Comparison of ENCODE assay signal across 10 cellular contexts in genomic region chr2:237281900-237282306, GRCh38.
DNase-seq lines count a peak whose midpoint lies in the region; ATAC-seq, FAIRE-seq and TF ChIP-seq lines count a peak whose summit lies in the region.
"Had no signal": no experiment of that assay in that cellular context is flagged by ENCODE, and none has a peak within 500 bp of the region (broad histone marks: within the 10 kb centered on the region; RNA-seq: fewer than 3 reads in every experiment).

No MANE protein-coding gene starts in this region.

- H3K36me3 ChIP-seq in HCT116 (ENCODE audit: control insufficient read depth in 1 of 2, insufficient read depth in 2 of 2, low read length in 2 of 2) (no peaks in the 10 kb centered on the region), HepG2 (replicated peaks in 1 of 2; ENCODE audit: control insufficient read depth in 1 of 2, insufficient read depth in 2 of 2, low read length in 2 of 2) (no peaks in the 10 kb centered on the region)

- H3K27me3 ChIP-seq in HCT116 (ENCODE audit: insufficient read depth, low read length) (no peaks in the 10 kb centered on the region), HepG2 (ENCODE audit: control insufficient read depth in 1 of 2, insufficient read depth in 2 of 2, low read length in 2 of 2) (peaks cover 4 to 17% of the 10 kb centered on the region in 2 experiments; a peak in 3 of 5 replicates)

- H3K4me2 ChIP-seq in HCT116 (ENCODE audit: low read length) (no peak overlapping the region), HepG2 (ENCODE audit: low read depth, low read length) (no peak overlapping the region)

- RAD21 ChIA-PET in HCT116 (lab: Charles Lee; ENCODE audit: low non-redundant PET in 1 of 2, low total read pairs in 2 of 2, uncharacterized antibody in 2 of 2, unreplicated experiment in 2 of 2): no interaction called here

- DNase-seq in HCT116 (ENCODE audit: low read depth, low spot score) (no peak), RPMI7951 (ENCODE audit: low read depth) (peak; percentile 99), fibroblast of mammary gland (ENCODE audit: low read depth) (peak; percentile 98), stromal cell of bone marrow (ENCODE audit: low read depth) (peak; percentile 92), NCI-H1048 (lab: John Stamatoyannopoulos, UW) (no peak), natural killer cell (no peak), HepG2 (ENCODE audit: low spot score) (no peak)
- DNase-seq: KG1 had no signal

- H3K27ac Mint-ChIP-seq in natural killer cell: no peak overlapping the region

- H3K4me1 ChIP-seq in HCT116 (ENCODE audit: control insufficient read depth in 1 of 2, insufficient read depth in 2 of 2, low read length in 2 of 2): peaks cover 0 to 11% of the 10 kb centered on the region in 2 experiments; a peak in 2 of 4 replicates
- no peaks in the 10 kb centered on the region for H3K4me1 ChIP-seq in HepG2 (ENCODE audit: insufficient read depth, low read length)

- BruUV-seq in HCT116 (replicated peaks; lab: Mats Ljungman, UMichigan): no TSS peak
- no TSS peak for BruUV-seq in HepG2 (replicated peaks; lab: Mats Ljungman, UMichigan)

- H3K9me3 Mint-ChIP-seq in natural killer cell: no peaks in the 10 kb centered on the region
- H3K9me3 Mint-ChIP-seq: activated naive CD4-positive, alpha-beta T cell treated with anti-CD3 and anti-CD28 coated beads, Interleukin-2, amount 50 U/mL, for 24 hours had no signal

- H3K4me3 ChIP-seq in HCT116 (replicated peaks in 1 of 2; ENCODE audit: low read depth in 1 of 2, low read length in 2 of 2) (no peak overlapping the region), fibroblast of mammary gland (ENCODE audit: control insufficient read depth, low read depth, low read length) (no peak overlapping the region), HepG2 (replicated peaks in 1 of 3; ENCODE audit: insufficient read depth in 1 of 3, low read depth in 2 of 3, low read length in 3 of 3) (no peak overlapping the region)

- TF ChIP-seq POLR2A in HCT116 (IDR thresholded peaks at IDR 0.05; ENCODE audit: borderline replicate concordance, extremely low read depth, insufficient read depth, insufficient read length): no peak
- no peak for TF ChIP-seq POLR2A in HepG2 (IDR thresholded peaks at IDR 0.05; ENCODE audit: insufficient read depth in 1 of 2, low read depth in 2 of 2, low read length in 2 of 2)

- H3K36me3 Mint-ChIP-seq in natural killer cell: no peaks in the 10 kb centered on the region
- H3K36me3 Mint-ChIP-seq: activated naive CD4-positive, alpha-beta T cell treated with anti-CD3 and anti-CD28 coated beads, Interleukin-2, amount 50 U/mL, for 24 hours had no signal

- TF ChIP-seq RAD21 in HCT116 (IDR thresholded peaks at IDR 0.05; ENCODE audit: low read depth) (no peak), HepG2 (CRISPR knock-in tag; IDR thresholded peaks at IDR 0.05) (no peak)

- H3K4me1 Mint-ChIP-seq in natural killer cell: no peaks in the 10 kb centered on the region
- H3K4me1 Mint-ChIP-seq: activated naive CD4-positive, alpha-beta T cell treated with anti-CD3 and anti-CD28 coated beads, Interleukin-2, amount 50 U/mL, for 24 hours had no signal

- WGBS in HepG2 (ENCODE audit: low lambda C conversion rate): 25% methylated on average over 2 of the region's 2 CpGs

- intact Hi-C loops in HCT116 (cut with micrococcal nuclease) (no loop called here), natural killer cell (cut with micrococcal nuclease) (no loop called here), HepG2 (cut with micrococcal nuclease; ENCODE audit: unreplicated experiment) (no loop called here)

- CTCF ChIA-PET in HCT116 (lab: Charles Lee) (no interaction called here), HepG2 (lab: Yijun Ruan, JAX; ENCODE audit: low intra/inter-chr PET ratio, low total read pairs) (no interaction called here)

- H2AFZ ChIP-seq in HCT116 (ENCODE audit: low read depth, low read length, poor library complexity, severe bottlenecking): no peak overlapping the region
- H2AFZ ChIP-seq in HepG2 (ENCODE audit: low read length): no peak overlapping the region

- POLR2A ChIA-PET in HCT116 (lab: Charles Lee) (no interaction called here), HepG2 (lab: Yijun Ruan, JAX) (no interaction called here)

- no peaks in the 10 kb centered on the region for H3K79me2 ChIP-seq in HCT116 (ENCODE audit: insufficient read depth, low read length)
- H3K79me2 ChIP-seq in HepG2 (ENCODE audit: insufficient read depth, low read length): no peaks in the 10 kb centered on the region

- in situ Hi-C loops in HepG2 (cut with HindIII; ENCODE audit: extremely low pct_ligation_motif_present, low pct_unique_long_range_greater_than_20kb): no loop called here

- H3K27me3 Mint-ChIP-seq in natural killer cell (ENCODE audit: low read depth in 2 of 2): peaks cover 3 to 6% of the 10 kb centered on the region in 2 donors

- no peak overlapping the region for H3K27ac ChIP-seq in HCT116 (ENCODE audit: low read depth, low read length)
- H3K27ac ChIP-seq in HepG2 (ENCODE audit: extremely low read length, insufficient read depth, low read length): no peak overlapping the region

- H3K9me3 ChIP-seq in HCT116 (ENCODE audit: control insufficient read depth in 1 of 2, insufficient read depth in 1 of 2, low read depth in 1 of 2, low read length in 2 of 2) (no peaks in the 10 kb centered on the region), HepG2 (ENCODE audit: low read length) (no peaks in the 10 kb centered on the region)

- H3K9me2 ChIP-seq in HCT116 (ENCODE audit: insufficient read depth): no peaks in the 10 kb centered on the region

- no peak for FAIRE-seq in HepG2 (lab: Jason Lieb, UNC)

- H3K4me3 Mint-ChIP-seq in natural killer cell: no peak overlapping the region
- H3K4me3 Mint-ChIP-seq: activated naive CD4-positive, alpha-beta T cell treated with anti-CD3 and anti-CD28 coated beads, Interleukin-2, amount 50 U/mL, for 24 hours had no signal

- TF ChIP-seq EP300 in HepG2 (IDR thresholded peaks at IDR 0.05; ENCODE audit: low read depth in 2 of 2, low read length in 2 of 2) (no peak), HepG2 (CRISPR knock-in tag; IDR thresholded peaks at IDR 0.05; ENCODE audit: borderline replicate concordance) (no peak)

- H3K9ac ChIP-seq in HCT116 (ENCODE audit: low read length) (no peak overlapping the region), HepG2 (ENCODE audit: insufficient read depth, low read depth, low read length) (no peak overlapping the region)

- TF ChIP-seq CTCF in HCT116 (IDR thresholded peaks at IDR 0.05 in 2 of 3, conservative IDR thresholded peaks at IDR 0.05 in 1 of 3; ENCODE audit: borderline replicate concordance in 1 of 3, insufficient read depth in 1 of 3, low read depth in 2 of 3, low read length in 2 of 3) (no peak), fibroblast of mammary gland (conservative IDR thresholded peaks at IDR 0.05; ENCODE audit: control insufficient read depth, insufficient read depth, low read depth, low read length) (no peak), natural killer cell (IDR thresholded peaks at IDR 0.05) (no peak), HepG2 (CRISPR knock-in tag; IDR thresholded peaks at IDR 0.05) (no peak)

- no peak for ATAC-seq in HCT116
- no peak for ATAC-seq in natural killer cell
- no peak for ATAC-seq in HG02610 (IDR thresholded peaks at IDR 0.05; ENCODE audit: unreplicated experiment)
- no peak for ATAC-seq in HepG2

- H4K20me1 ChIP-seq in HCT116 (ENCODE audit: insufficient read depth) (no peaks in the 10 kb centered on the region), HepG2 (ENCODE audit: insufficient read depth, low read length) (no peaks in the 10 kb centered on the region)

TF ChIP-seq in HCT116, 20 proteins besides CTCF, POLR2A, EP300 and RAD21:
- TF ChIP-seq CEBPB (IDR thresholded peaks at IDR 0.05; ENCODE audit: low read depth) (0 out of 2 replicates have a peak, but pooled peaks have one; percentile 20), ELF1 (IDR thresholded peaks at IDR 0.05; ENCODE audit: borderline replicate concordance, low read depth) (no peak), EZH2phosphoT487 (IDR thresholded peaks at IDR 0.05; ENCODE audit: borderline replicate concordance) (no peak)

TF ChIP-seq in HepG2, 621 proteins besides CTCF, POLR2A, EP300 and RAD21 (continues in another document):
- TF ChIP-seq GATA4 (IDR thresholded peaks at IDR 0.05; ENCODE audit: borderline replicate concordance, low read depth) (no peak), ZNF513 (CRISPR knock-in tag; conservative IDR thresholded peaks at IDR 0.05) (no peak), SNRNP70 (IDR thresholded peaks at IDR 0.05; ENCODE audit: low read depth, low read length) (no peak), ZNF678 (CRISPR knock-in tag; IDR thresholded peaks at IDR 0.05) (no peak), ZNF530 (CRISPR knock-in tag; IDR thresholded peaks at IDR 0.05; ENCODE audit: low read depth) (no peak), ATF7-NPFF (CRISPR knock-in tag; IDR thresholded peaks at IDR 0.05; ENCODE audit: low read depth) (no peak), DNMT1 (CRISPR knock-in tag; IDR thresholded peaks at IDR 0.05) (no peak), ZNF24 (IDR thresholded peaks at IDR 0.05) (no peak), ETV6 (CRISPR knock-in tag; conservative IDR thresholded peaks at IDR 0.05) (no peak), HMGXB4 (CRISPR knock-in tag; IDR thresholded peaks at IDR 0.05; ENCODE audit: borderline replicate concordance in 1 of 2, low read depth in 1 of 2) (no peak), RBAK (CRISPR knock-in tag; IDR thresholded peaks at IDR 0.05) (no peak)

Comparison
In these comparisons a context has a peak if more than half of its experiments do, and no peak if none do; other contexts are left out.
1. DNase-seq: peak in RPMI7951 (single experiment), fibroblast of mammary gland (single experiment) and stromal cell of bone marrow (single experiment); none in HCT116 (single experiment), NCI-H1048 (single experiment), natural killer cell (single experiment) and HepG2 (single experiment).
2. Of the 20 proteins assayed by ChIP-seq in both HepG2 and HCT116: peak only in HepG2: none; only in HCT116: CEBPB; in both: none; in neither: 19.